ENCODE assay signal across 19 cellular contexts in genomic region chr2:197185676-197186075, GRCh38.
DNase-seq lines count a peak whose midpoint lies in the region; ATAC-seq and TF ChIP-seq lines count a peak whose summit lies in the region.
"Had no signal": no experiment of that assay in that cellular context is flagged by ENCODE, and none has a peak within 500 bp of the region (broad histone marks: within the 10 kb centered on the region; RNA-seq: fewer than 3 reads in every experiment).

No MANE protein-coding gene starts in this region.

- ATAC-seq in activated naive CD8-positive, alpha-beta T cell treated with anti-CD3 and anti-CD28 coated beads, Interleukin-2, amount 50 U/mL, for 24 hours, result no peak
- ATAC-seq in natural killer cell treated with Interleukin-12 subunit alpha and Interleukin-12 subunit beta and Interleukin-15 and Interleukin-18, amount 100 ng/mL, for 72 hours, result no peak
- ATAC-seq in HG03095 (IDR thresholded peaks at IDR 0.05; ENCODE audit: unreplicated experiment), result no peak

- no peaks in the 10 kb centered on the region for H3K27me3 Mint-ChIP-seq in activated CD4-positive, alpha-beta T cell treated with anti-CD3 and anti-CD28 coated beads, Interleukin-2, amount 10 ng/mL, durations not matched to agents 7 days and 5 days
- no peaks in the 10 kb centered on the region for H3K27me3 Mint-ChIP-seq in IgD-negative memory B cell
- no peaks in the 10 kb centered on the region for H3K27me3 Mint-ChIP-seq in activated naive CD8-positive, alpha-beta T cell treated with anti-CD3 and anti-CD28 coated beads, Interleukin-2, amount 50 U/mL, for 24 hours
- H3K27me3 Mint-ChIP-seq in natural killer cell treated with Interleukin-12 subunit alpha and Interleukin-12 subunit beta and Interleukin-15 and Interleukin-18, amount 100 ng/mL, for 72 hours, result no peaks in the 10 kb centered on the region

- no peak overlapping the region for H3K4me3 Mint-ChIP-seq in activated CD4-positive, alpha-beta T cell treated with anti-CD3 and anti-CD28 coated beads, Interleukin-2, amount 10 ng/mL, durations not matched to agents 7 days and 5 days
- H3K4me3 Mint-ChIP-seq in IgD-negative memory B cell, result no peak overlapping the region
- no peak overlapping the region for H3K4me3 Mint-ChIP-seq in activated naive CD8-positive, alpha-beta T cell treated with anti-CD3 and anti-CD28 coated beads, Interleukin-2, amount 50 U/mL, for 24 hours
- H3K4me3 Mint-ChIP-seq in natural killer cell treated with Interleukin-12 subunit alpha and Interleukin-12 subunit beta and Interleukin-15 and Interleukin-18, amount 100 ng/mL, for 72 hours, result no peak overlapping the region
- H3K4me3 Mint-ChIP-seq: endodermal cell had no signal

- H3K9me3 Mint-ChIP-seq in activated CD4-positive, alpha-beta T cell treated with anti-CD3 and anti-CD28 coated beads, Interleukin-2, amount 10 ng/mL, durations not matched to agents 7 days and 5 days, result no peaks in the 10 kb centered on the region
- H3K9me3 Mint-ChIP-seq in IgD-negative memory B cell, result no peaks in the 10 kb centered on the region
- H3K9me3 Mint-ChIP-seq in activated naive CD8-positive, alpha-beta T cell treated with anti-CD3 and anti-CD28 coated beads, Interleukin-2, amount 50 U/mL, for 24 hours, result no peaks in the 10 kb centered on the region
- peaks cover 3% of the 10 kb centered on the region for H3K9me3 Mint-ChIP-seq in natural killer cell treated with Interleukin-12 subunit alpha and Interleukin-12 subunit beta and Interleukin-15 and Interleukin-18, amount 100 ng/mL, for 72 hours
- H3K9me3 Mint-ChIP-seq: endodermal cell had no signal

- peak overlapping the region; percentile 31 for H3K27ac Mint-ChIP-seq in activated CD4-positive, alpha-beta T cell treated with anti-CD3 and anti-CD28 coated beads, Interleukin-2, amount 10 ng/mL, durations not matched to agents 7 days and 5 days
- H3K27ac Mint-ChIP-seq in IgD-negative memory B cell, result peak overlapping the region in 2 of 3 donors; percentile 2 to 13
- H3K27ac Mint-ChIP-seq in activated naive CD8-positive, alpha-beta T cell treated with anti-CD3 and anti-CD28 coated beads, Interleukin-2, amount 50 U/mL, for 24 hours, result peak overlapping the region; percentile 57
- H3K27ac Mint-ChIP-seq in natural killer cell treated with Interleukin-12 subunit alpha and Interleukin-12 subunit beta and Interleukin-15 and Interleukin-18, amount 100 ng/mL, for 72 hours, result peak overlapping the region; percentile 35 to 60
- H3K27ac Mint-ChIP-seq: endodermal cell had no signal

- peaks cover 64% of the 10 kb centered on the region for H3K4me1 Mint-ChIP-seq in activated CD4-positive, alpha-beta T cell treated with anti-CD3 and anti-CD28 coated beads, Interleukin-2, amount 10 ng/mL, durations not matched to agents 7 days and 5 days
- peaks cover 41 to 68% (median 63%) of the 10 kb centered on the region in 3 donors for H3K4me1 Mint-ChIP-seq in IgD-negative memory B cell
- peaks cover 84% of the 10 kb centered on the region for H3K4me1 Mint-ChIP-seq in activated naive CD8-positive, alpha-beta T cell treated with anti-CD3 and anti-CD28 coated beads, Interleukin-2, amount 50 U/mL, for 24 hours
- H3K4me1 Mint-ChIP-seq in natural killer cell treated with Interleukin-12 subunit alpha and Interleukin-12 subunit beta and Interleukin-15 and Interleukin-18, amount 100 ng/mL, for 72 hours (ENCODE audit: low read depth in 2 of 2), result peaks cover 66 to 73% of the 10 kb centered on the region in 2 donors

- DNase-seq in activated CD4-positive, alpha-beta T cell treated with anti-CD3 and anti-CD28 coated beads, Interleukin-2, amount 10 ng/mL, durations not matched to agents 7 days and 5 days, result no peak
- no peak for DNase-seq in activated CD4-positive, alpha-beta T cell treated with anti-CD3 and anti-CD28 coated beads for 4 hours
- DNase-seq in activated naive CD8-positive, alpha-beta T cell treated with anti-CD3 and anti-CD28 coated beads, Interleukin-2, amount 50 U/mL, for 24 hours, result no peak
- DNase-seq in natural killer cell treated with Interleukin-12 subunit alpha and Interleukin-12 subunit beta and Interleukin-15 and Interleukin-18, amount 100 ng/mL, for 72 hours (ENCODE audit: low spot score), result no peak
- no peak for DNase-seq in CD1c-positive myeloid dendritic cell (ENCODE audit: extremely low spot score)
- no peak for DNase-seq in GM10266 (ENCODE audit: extremely low spot score)
- DNase-seq: activated CD4-positive, CD25-positive, alpha-beta regulatory T cell; COR-L47; endodermal cell; foreskin melanocyte; GF-D8; KG1; MM.1S; NCI-H1436; OCI-M1; stimulated activated CD8-positive, alpha-beta memory T cell treated with anti-CD3 and anti-CD28 coated beads, Interleukin-4, amount 100 ng/mL, for 48 hours; T-helper 9 cell had no signal

- TF ChIP-seq CTCF in GM10266 (IDR thresholded peaks at IDR 0.05; ENCODE audit: control insufficient read depth, insufficient read depth, low read depth, missing control alignments), result no peak

- POLR2A ChIA-PET in activated CD4-positive, alpha-beta T cell treated with anti-CD3 and anti-CD28 coated beads, Interleukin-2, amount 10 ng/mL, durations not matched to agents 7 days and 5 days (lab: Charles Lee), result no interaction called here

- peaks cover 57% of the 10 kb centered on the region for H3K36me3 Mint-ChIP-seq in activated CD4-positive, alpha-beta T cell treated with anti-CD3 and anti-CD28 coated beads, Interleukin-2, amount 10 ng/mL, durations not matched to agents 7 days and 5 days (ENCODE audit: low read depth)
- H3K36me3 Mint-ChIP-seq in IgD-negative memory B cell, result no peaks in the 10 kb centered on the region
- H3K36me3 Mint-ChIP-seq in activated naive CD8-positive, alpha-beta T cell treated with anti-CD3 and anti-CD28 coated beads, Interleukin-2, amount 50 U/mL, for 24 hours (ENCODE audit: low read depth), result peaks cover 51% of the 10 kb centered on the region
- H3K36me3 Mint-ChIP-seq in natural killer cell treated with Interleukin-12 subunit alpha and Interleukin-12 subunit beta and Interleukin-15 and Interleukin-18, amount 100 ng/mL, for 72 hours, result peaks cover 40% of the 10 kb centered on the region

- CTCF ChIA-PET in activated CD4-positive, alpha-beta T cell treated with anti-CD3 and anti-CD28 coated beads, Interleukin-2, amount 10 ng/mL, durations not matched to agents 7 days and 5 days (lab: Charles Lee), result interaction anchor here (1.7 kb wide), 1 partner anchor 163 kb away, joined by 4 read pairs; no protein-coding TSS in a partner anchor
